In genomic region chr2:96800762-96801463, GRCh38 we compare ENCODE assay signal across 8 cellular contexts. TPM values are rescaled to one million over a fixed set of nuclear protein-coding genes. Genes with fewer than 3 reads are reported as not detected.
DNase-seq lines count a peak whose midpoint lies in the region; ATAC-seq and TF ChIP-seq lines count a peak whose summit lies in the region.

No MANE protein-coding gene starts in this region.

- no peak overlapping the region for H3K9ac ChIP-seq in PC-3 (ENCODE audit: low read length)

- H3K4me3 ChIP-seq in AG10803 (ENCODE audit: low read length) (no peak overlapping the region), PC-3 (ENCODE audit: low read length) (no peak overlapping the region), thyroid gland (replicated peaks in 1 of 3) (no peak overlapping the region)

- H3K36me3 ChIP-seq in PC-3 (ENCODE audit: low read depth, low read length) (peaks cover 3% of the 10 kb centered on the region; the same call in 1 of the 2 replicates), thyroid gland (peaks cover 0 to 4% of the 10 kb centered on the region in 2 donors)

- no peaks in the 10 kb centered on the region for H3K27me3 ChIP-seq in PC-3 (ENCODE audit: low read length)
- no peaks in the 10 kb centered on the region for H3K27me3 ChIP-seq in thyroid gland

- no peaks in the 10 kb centered on the region for H3K79me2 ChIP-seq in PC-3 (ENCODE audit: low read length)

- H2AFZ ChIP-seq in PC-3 (ENCODE audit: low read length): no peak overlapping the region

- no TSS peak for BruUV-seq in PC-3 (replicated peaks; lab: Mats Ljungman, UMichigan)

- TF ChIP-seq CTCF in AG10803 (conservative IDR thresholded peaks at IDR 0.05; ENCODE audit: low read length): peak; percentile 69
- peak; percentile 92 for TF ChIP-seq CTCF in PC-3 (conservative IDR thresholded peaks at IDR 0.05; ENCODE audit: low read depth, low read length)
- TF ChIP-seq CTCF in thyroid gland (IDR thresholded peaks at IDR 0.05): peak; percentile 69 to 97 (median 94)

- ATAC-seq in GM18520 (IDR thresholded peaks at IDR 0.05; ENCODE audit: unreplicated experiment) (peak; percentile 78), HG03139 (IDR thresholded peaks at IDR 0.05; ENCODE audit: unreplicated experiment) (peak; percentile 62), PC-3 (peak; percentile 96)

- 26 to 69% methylated on average over 3 to 14 of the region's 17 CpGs for WGBS in thyroid gland, 2 donors

- no peaks in the 10 kb centered on the region for H4K20me1 ChIP-seq in PC-3 (ENCODE audit: low read length)

- intact Hi-C loops in PC-3 (cut with micrococcal nuclease) (loop anchor here (2.0 to 5.0 kb wide), 3 partner anchors 40 to 164 kb away; partner anchors contain the start of genes CNNM4, KANSL3 and LMAN2L), thyroid gland (cut with DNase I) (loop anchor here (10.0 kb wide), 2 partner anchors 166 to 276 kb away; partner anchors contain the start of gene KANSL3)

- H3K9me3 ChIP-seq in PC-3 (ENCODE audit: low read length) (no peaks in the 10 kb centered on the region), thyroid gland (no peaks in the 10 kb centered on the region)

- TF ChIP-seq POLR2A in thyroid gland (IDR thresholded peaks at IDR 0.05): no peak

- H3K4me2 ChIP-seq in PC-3 (ENCODE audit: low read length): no peak overlapping the region

- DNase-seq in AG10803 (ENCODE audit: low read depth): peak; percentile 29
- peak; percentile 75 for DNase-seq in PC-3
- peak; percentile 53 for DNase-seq in activated T-helper 1 cell treated with Interleukin-2 at 50 U/mL for 16 hours (ENCODE audit: low read depth)
- peak; percentile 41 for DNase-seq in fibroblast of peridontal ligament (ENCODE audit: extremely low read depth)
- peak in 43 of 56 donors; percentile 7 to 74 (median 45) for DNase-seq in nucleus accumbens (lab: John Stamatoyannopoulos, UW)
- DNase-seq in thyroid gland: peak; percentile 89 to 91

- no peaks in the 10 kb centered on the region for H3K4me1 ChIP-seq in PC-3 (ENCODE audit: insufficient read depth, low read length)
- peaks cover 3 to 4% of the 10 kb centered on the region in 2 donors for H3K4me1 ChIP-seq in thyroid gland

- no peaks in the 10 kb centered on the region for H3K9me2 ChIP-seq in PC-3 (replicated peaks; ENCODE audit: low read length)

- CTCF ChIA-PET in PC-3 (lab: Charles Lee): interaction anchor here (0.9 kb wide), 1 partner anchor 33 kb away, joined by 3 read pairs; no protein-coding TSS in a partner anchor

- no peaks in the 10 kb centered on the region for H3F3A ChIP-seq in PC-3 (ENCODE audit: low read length, unreplicated experiment)

- no peak overlapping the region for H3K27ac ChIP-seq in PC-3 (ENCODE audit: low read length)
- no peak overlapping the region for H3K27ac ChIP-seq in thyroid gland

- POLR2A ChIA-PET in PC-3 (lab: Charles Lee; ENCODE audit: unreplicated experiment): no interaction called here

RNA-seq across cellular contexts. Expression of gene CNNM3, which starts 15.2 kb away (rescaled TPM):
- total RNA-seq in PC-3 (2014; rRNA removed) (9.0 and 12.3 TPM in 2 replicates), thyroid gland (10 to 100 TPM; 18.2 to 22.8 (median 20.4) TPM)

RNA-seq across cellular contexts. Expression of gene CNNM4, which starts 40.2 kb away (rescaled TPM):
- 12.5 and 15.1 TPM in 2 replicates for total RNA-seq in PC-3 (2014; rRNA removed)
- total RNA-seq in thyroid gland: 1 to 10 TPM; 6.6 to 9.5 (median 7.7) TPM

RNA-seq across cellular contexts. Expression of gene ANKRD23, which starts 42.9 kb away (rescaled TPM):
- total RNA-seq in PC-3 (2014; rRNA removed) (4.0 and 8.2 TPM in 2 replicates), thyroid gland (1 to 10 TPM; 3.0 to 8.2 (median 3.2) TPM)

RNA-seq across cellular contexts. Expression of gene ANKRD39, which starts 56.9 kb away (rescaled TPM):
- 24.5 and 29.4 TPM in 2 replicates for total RNA-seq in PC-3 (2014; rRNA removed)
- total RNA-seq in thyroid gland: 10 to 100 TPM; 11.6 to 25.7 (median 14.1) TPM

Comparison
In these comparisons a context has a peak if more than half of its experiments do, and no peak if none do; other contexts are left out.
1. DNase-seq: peak in every context shown above with its lines; median percentile 90 in thyroid gland; 75 in PC-3; 53 in activated T-helper 1 cell treated with Interleukin-2 at 50 U/mL for 16 hours; 45 in nucleus accumbens; 41 in fibroblast of peridontal ligament; 29 in AG10803.